In the genomic region with DNA sequence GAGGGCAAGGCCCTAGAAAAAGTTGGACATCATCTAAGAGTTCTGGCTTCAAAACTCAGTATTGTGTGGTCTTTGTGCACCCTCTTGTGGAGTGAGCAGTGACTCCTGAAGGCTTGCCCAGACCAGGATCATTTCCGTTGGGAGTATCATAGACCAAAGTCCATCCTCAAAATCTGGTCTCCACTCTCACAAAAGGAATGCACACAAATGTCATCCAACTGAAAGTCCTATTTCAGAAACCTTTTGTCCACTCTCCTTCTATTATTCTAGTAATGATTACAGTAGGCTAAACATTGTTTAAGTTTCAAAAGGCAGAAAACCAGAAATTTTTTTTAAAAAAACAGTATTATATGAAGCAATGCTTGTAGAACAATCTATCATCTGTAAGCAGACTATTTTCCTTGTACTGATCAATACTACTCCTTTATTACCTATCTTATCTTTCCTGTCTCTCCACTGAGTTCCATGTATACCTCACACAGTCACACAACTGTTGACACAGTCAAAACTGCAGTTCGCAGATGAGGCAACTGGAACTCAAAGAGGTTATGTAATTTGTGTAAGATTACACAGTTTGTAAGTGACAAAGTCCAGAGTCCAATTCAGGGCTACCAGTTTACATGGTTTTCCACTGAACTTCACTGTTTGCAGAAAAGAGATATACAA, we compare ENCODE assay signal across 9 cellular contexts. TPM values are rescaled to one million over a fixed set of nuclear protein-coding genes. Genes with fewer than 3 reads are reported as not detected.
DNase-seq lines count a peak whose midpoint lies in the region; TF ChIP-seq lines count a peak whose summit lies in the region.
"Had no signal": no experiment of that assay in that cellular context is flagged by ENCODE, and none has a peak within 500 bp of the region (broad histone marks: within the 10 kb centered on the region; RNA-seq: fewer than 3 reads in every experiment).

No MANE protein-coding gene starts in this region.

- H3K27ac ChIP-seq in breast epithelium: no peak overlapping the region
- H3K27ac ChIP-seq in liver (ENCODE audit: low read depth in 1 of 2, low read length in 2 of 2): peak overlapping the region; percentile 65 to 75

- H3K36me3 ChIP-seq in breast epithelium (no peaks in the 10 kb centered on the region), liver (ENCODE audit: control insufficient read depth in 4 of 4, insufficient read depth in 3 of 4, low read depth in 1 of 4, low read length in 3 of 4) (no peaks in the 10 kb centered on the region)

- intact Hi-C loops in breast epithelium (cut with DNase I; ENCODE audit: low total_unique reads): no loop called here

- TF ChIP-seq POLR2A in breast epithelium (IDR thresholded peaks at IDR 0.05): no peak

- H3K9ac ChIP-seq in liver (ENCODE audit: low read depth in 1 of 2, low read length in 2 of 2): peak overlapping the region in 1 of 2 donors; percentile 39

- no peaks in the 10 kb centered on the region for H3K4me1 ChIP-seq in breast epithelium
- peaks cover 3 to 15% (median 11%) of the 10 kb centered on the region in 4 donors for H3K4me1 ChIP-seq in liver (ENCODE audit: control insufficient read depth in 4 of 4, insufficient read depth in 4 of 4, low read length in 3 of 4)

- WGBS in liver: 13% methylated on average over 2 of the region's 2 CpGs

- TF ChIP-seq RAD21 in liver (IDR thresholded peaks at IDR 0.05): peak; percentile 91 to 94

- TF ChIP-seq CTCF in breast epithelium (IDR thresholded peaks at IDR 0.05): peak in 2 of 3 donors; percentile 13 to 27
- TF ChIP-seq CTCF in liver (IDR thresholded peaks at IDR 0.05; ENCODE audit: low read depth, low read length, missing input control): peak; percentile 87

- H3K27me3 ChIP-seq in breast epithelium (no peaks in the 10 kb centered on the region), liver (ENCODE audit: control insufficient read depth in 4 of 4, insufficient read depth in 4 of 4, low read length in 3 of 4) (no peaks in the 10 kb centered on the region)

- DNase-seq in NCI-H82 (lab: John Stamatoyannopoulos, UW) (peak; percentile 66), NCI-H82 treated with DMSO at 0.1 percent for 48 hours (lab: John Stamatoyannopoulos, UW; ENCODE audit: unreplicated experiment) (no peak), NCI-H2171 (lab: John Stamatoyannopoulos, UW) (peak; percentile 3), breast epithelium (ENCODE audit: low spot score in 2 of 2) (no peak), epidermal melanocyte (ENCODE audit: insufficient read length, low spot score) (no peak)
- DNase-seq in stimulated activated CD4-positive, alpha-beta T cell treated with anti-CD3 and anti-CD28 coated beads, Interleukin-1b, Interleukin-23, amount 100 ng/mL, for 48 hours: no peak
- DNase-seq in stimulated activated CD4-positive, alpha-beta T cell treated with anti-CD3 and anti-CD28 coated beads, Interleukin-4, amount 100 ng/mL, for 1 hour: no peak
- DNase-seq: CD4-positive, CD25-positive, alpha-beta regulatory T cell had no signal

- H3K9me3 ChIP-seq in breast epithelium: no peaks in the 10 kb centered on the region
- H3K9me3 ChIP-seq in liver (ENCODE audit: control insufficient read depth in 4 of 4, low read length in 3 of 4): no peaks in the 10 kb centered on the region

- H3K4me3 ChIP-seq in breast epithelium (no peak overlapping the region), liver (ENCODE audit: low read depth in 1 of 3, low read length in 3 of 3) (no peak overlapping the region)

TF ChIP-seq in liver, 16 proteins besides CTCF, POLR2A, EP300 and RAD21:
- TF ChIP-seq HNF4A (conservative IDR thresholded peaks at IDR 0.05): peak; percentile 98 to 99
- TF ChIP-seq FOXA1 (IDR thresholded peaks at IDR 0.05): peak; percentile 82
- TF ChIP-seq HNF4G (IDR thresholded peaks at IDR 0.05): peak; percentile 99
- TF ChIP-seq, protein P1, sequence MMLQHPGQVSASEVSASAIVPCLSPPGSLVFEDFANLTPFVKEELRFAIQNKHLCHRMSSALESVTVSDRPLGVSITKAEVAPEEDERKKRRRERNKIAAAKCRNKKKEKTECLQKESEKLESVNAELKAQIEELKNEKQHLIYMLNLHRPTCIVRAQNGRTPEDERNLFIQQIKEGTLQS (IDR thresholded peaks at IDR 0.05): peak; percentile 95
- TF ChIP-seq, protein P2, sequence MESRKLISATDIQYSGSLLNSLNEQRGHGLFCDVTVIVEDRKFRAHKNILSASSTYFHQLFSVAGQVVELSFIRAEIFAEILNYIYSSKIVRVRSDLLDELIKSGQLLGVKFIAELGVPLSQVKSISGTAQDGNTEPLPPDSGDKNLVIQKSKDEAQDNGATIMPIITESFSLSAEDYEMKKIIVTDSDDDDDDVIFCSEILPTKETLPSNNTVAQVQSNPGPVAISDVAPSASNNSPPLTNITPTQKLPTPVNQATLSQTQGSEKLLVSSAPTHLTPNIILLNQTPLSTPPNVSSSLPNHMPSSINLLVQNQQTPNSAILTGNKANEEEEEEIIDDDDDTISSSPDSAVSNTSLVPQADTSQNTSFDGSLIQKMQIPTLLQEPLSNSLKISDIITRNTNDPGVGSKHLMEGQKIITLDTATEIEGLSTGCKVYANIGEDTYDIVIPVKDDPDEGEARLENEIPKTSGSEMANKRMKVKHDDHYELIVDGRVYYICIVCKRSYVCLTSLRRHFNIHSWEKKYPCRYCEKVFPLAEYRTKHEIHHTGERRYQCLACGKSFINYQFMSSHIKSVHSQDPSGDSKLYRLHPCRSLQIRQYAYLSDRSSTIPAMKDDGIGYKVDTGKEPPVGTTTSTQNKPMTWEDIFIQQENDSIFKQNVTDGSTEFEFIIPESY (IDR thresholded peaks at IDR 0.05): peak; percentile 88
- TF ChIP-seq FOXA2 (IDR thresholded peaks at IDR 0.05): peak; percentile 95
- TF ChIP-seq RXRA (IDR thresholded peaks at IDR 0.05): peak; percentile 85 to 90
- TF ChIP-seq, protein P3, sequence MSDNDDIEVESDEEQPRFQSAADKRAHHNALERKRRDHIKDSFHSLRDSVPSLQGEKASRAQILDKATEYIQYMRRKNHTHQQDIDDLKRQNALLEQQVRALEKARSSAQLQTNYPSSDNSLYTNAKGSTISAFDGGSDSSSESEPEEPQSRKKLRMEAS (IDR thresholded peaks at IDR 0.05): peak; percentile 85
- TF ChIP-seq JUND (IDR thresholded peaks at IDR 0.05): peak; percentile 89 to 94
- peak; percentile 49 to 80 for TF ChIP-seq EGR1 (IDR thresholded peaks at IDR 0.05; ENCODE audit: low read depth in 2 of 2)
- peak; percentile 99 for TF ChIP-seq SP1 (IDR thresholded peaks at IDR 0.05)
- TF ChIP-seq YY1 (IDR thresholded peaks at IDR 0.05): peak; percentile 69
- TF ChIP-seq TAF1 (conservative IDR thresholded peaks at IDR 0.05): peak; percentile 4
- TF ChIP-seq NR2F2 (IDR thresholded peaks at IDR 0.05): peak; percentile 45
- TF ChIP-seq, protein P4, sequence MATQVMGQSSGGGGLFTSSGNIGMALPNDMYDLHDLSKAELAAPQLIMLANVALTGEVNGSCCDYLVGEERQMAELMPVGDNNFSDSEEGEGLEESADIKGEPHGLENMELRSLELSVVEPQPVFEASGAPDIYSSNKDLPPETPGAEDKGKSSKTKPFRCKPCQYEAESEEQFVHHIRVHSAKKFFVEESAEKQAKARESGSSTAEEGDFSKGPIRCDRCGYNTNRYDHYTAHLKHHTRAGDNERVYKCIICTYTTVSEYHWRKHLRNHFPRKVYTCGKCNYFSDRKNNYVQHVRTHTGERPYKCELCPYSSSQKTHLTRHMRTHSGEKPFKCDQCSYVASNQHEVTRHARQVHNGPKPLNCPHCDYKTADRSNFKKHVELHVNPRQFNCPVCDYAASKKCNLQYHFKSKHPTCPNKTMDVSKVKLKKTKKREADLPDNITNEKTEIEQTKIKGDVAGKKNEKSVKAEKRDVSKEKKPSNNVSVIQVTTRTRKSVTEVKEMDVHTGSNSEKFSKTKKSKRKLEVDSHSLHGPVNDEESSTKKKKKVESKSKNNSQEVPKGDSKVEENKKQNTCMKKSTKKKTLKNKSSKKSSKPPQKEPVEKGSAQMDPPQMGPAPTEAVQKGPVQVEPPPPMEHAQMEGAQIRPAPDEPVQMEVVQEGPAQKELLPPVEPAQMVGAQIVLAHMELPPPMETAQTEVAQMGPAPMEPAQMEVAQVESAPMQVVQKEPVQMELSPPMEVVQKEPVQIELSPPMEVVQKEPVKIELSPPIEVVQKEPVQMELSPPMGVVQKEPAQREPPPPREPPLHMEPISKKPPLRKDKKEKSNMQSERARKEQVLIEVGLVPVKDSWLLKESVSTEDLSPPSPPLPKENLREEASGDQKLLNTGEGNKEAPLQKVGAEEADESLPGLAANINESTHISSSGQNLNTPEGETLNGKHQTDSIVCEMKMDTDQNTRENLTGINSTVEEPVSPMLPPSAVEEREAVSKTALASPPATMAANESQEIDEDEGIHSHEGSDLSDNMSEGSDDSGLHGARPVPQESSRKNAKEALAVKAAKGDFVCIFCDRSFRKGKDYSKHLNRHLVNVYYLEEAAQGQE (IDR thresholded peaks at IDR 0.05): peak; percentile 73
- peak; percentile 31 to 52 for TF ChIP-seq GABPA (IDR thresholded peaks at IDR 0.05 in 1 of 2, conservative IDR thresholded peaks at IDR 0.05 in 1 of 2)

RNA-seq across cellular contexts. Expression of a gene that starts 41.4 kb away (rescaled TPM):
- total RNA-seq in breast epithelium (10 to 100 TPM; 22.2 to 26.2 (median 25.2) TPM), liver (10 to 100 TPM; 10.3 to 13.3 TPM)
- polyA plus RNA-seq in liver: 10 to 100 TPM; 21.2 to 77.0 TPM

Comparison
In these comparisons a context has a peak if more than half of its experiments do, and no peak if none do; other contexts are left out.
1. DNase-seq: peak in NCI-H82 (single experiment) and NCI-H2171 (single experiment); none in NCI-H82 treated with DMSO at 0.1 percent for 48 hours (single experiment), breast epithelium (0 of 2), stimulated activated CD4-positive, alpha-beta T cell treated with anti-CD3 and anti-CD28 coated beads, Interleukin-1b, Interleukin-23, amount 100 ng/mL, for 48 hours (single experiment), stimulated activated CD4-positive, alpha-beta T cell treated with anti-CD3 and anti-CD28 coated beads, Interleukin-4, amount 100 ng/mL, for 1 hour (single experiment) and epidermal melanocyte (single experiment).
2. H3K27ac ChIP-seq: peak in liver (2 of 2); none in breast epithelium (0 of 2).